Comparison of ENCODE assay signal across 21 cellular contexts in genomic region chr19:2434267-2434666, GRCh38.
"Had no signal": no experiment of that assay in that cellular context is flagged by ENCODE, and none has a peak within 500 bp of the region (broad histone marks: within the 10 kb centered on the region; RNA-seq: fewer than 3 reads in every experiment).

No MANE protein-coding gene starts in this region.

- H3K27me3 ChIP-seq: esophagus squamous epithelium, right atrium auricular region, upper lobe of right lung had no signal

- DNase-seq: activated B cell treated with CpG ODN at 0.5 μM for 24 hours; activated CD4-positive, alpha-beta T cell treated with anti-CD3 and anti-CD28 coated beads for 4 hours; activated CD8-positive, alpha-beta memory T cell treated with anti-CD3 and anti-CD28 coated beads, Interleukin-2, amount 50 U/mL, for 4 hours; activated gamma-delta T cell; activated T-cell treated with anti-CD3 and anti-CD28 coated beads, Interleukin-2, amount 50 U/mL, for 48 hours; effector CD8-positive, alpha-beta T cell; esophagus squamous epithelium; left ventricle myocardium superior; mesenchymal stem cell; mucosa of descending colon; naive B cell; small intestine; stimulated activated CD4-positive, alpha-beta T cell treated with anti-CD3 and anti-CD28 coated beads, Interleukin-15, amount 100 ng/mL, for 24 hours; stimulated activated CD4-positive, alpha-beta T cell treated with anti-CD3 and anti-CD28 coated beads, Interleukin-2, amount 100 ng/mL, for 48 hours; T-helper 1 cell; T-helper 9 cell; upper lobe of right lung had no signal

- H3K9me3 ChIP-seq: esophagus squamous epithelium, mucosa of descending colon, prostate gland, right atrium auricular region, upper lobe of right lung had no signal

- H3K4me1 Mint-ChIP-seq: activated B cell treated with CpG ODN at 0.5 μM for 24 hours, naive B cell, neural crest cell had no signal

- H3K4me1 ChIP-seq: prostate gland, right atrium auricular region, upper lobe of right lung had no signal

- H3K9me3 Mint-ChIP-seq: activated B cell treated with CpG ODN at 0.5 μM for 24 hours, naive B cell, neural crest cell had no signal

- H3K27ac ChIP-seq: esophagus squamous epithelium, prostate gland, right atrium auricular region, upper lobe of right lung had no signal

- FAIRE-seq: small intestine had no signal

- H3K4me3 ChIP-seq: esophagus squamous epithelium, mucosa of descending colon, prostate gland, right atrium auricular region, upper lobe of right lung had no signal

- H3K27me3 Mint-ChIP-seq: activated B cell treated with CpG ODN at 0.5 μM for 24 hours; activated naive CD8-positive, alpha-beta T cell; naive B cell had no signal

- H3K4me3 Mint-ChIP-seq: activated B cell treated with CpG ODN at 0.5 μM for 24 hours; activated naive CD8-positive, alpha-beta T cell; naive B cell; neural crest cell had no signal

- H3K27ac Mint-ChIP-seq: activated B cell treated with CpG ODN at 0.5 μM for 24 hours; activated naive CD8-positive, alpha-beta T cell; naive B cell had no signal

- H3K36me3 Mint-ChIP-seq: activated naive CD8-positive, alpha-beta T cell; naive B cell had no signal

- ATAC-seq: left ventricle myocardium superior, mucosa of descending colon, upper lobe of right lung had no signal
